14 cellular contexts compared by ENCODE assay signal in the genomic region with DNA sequence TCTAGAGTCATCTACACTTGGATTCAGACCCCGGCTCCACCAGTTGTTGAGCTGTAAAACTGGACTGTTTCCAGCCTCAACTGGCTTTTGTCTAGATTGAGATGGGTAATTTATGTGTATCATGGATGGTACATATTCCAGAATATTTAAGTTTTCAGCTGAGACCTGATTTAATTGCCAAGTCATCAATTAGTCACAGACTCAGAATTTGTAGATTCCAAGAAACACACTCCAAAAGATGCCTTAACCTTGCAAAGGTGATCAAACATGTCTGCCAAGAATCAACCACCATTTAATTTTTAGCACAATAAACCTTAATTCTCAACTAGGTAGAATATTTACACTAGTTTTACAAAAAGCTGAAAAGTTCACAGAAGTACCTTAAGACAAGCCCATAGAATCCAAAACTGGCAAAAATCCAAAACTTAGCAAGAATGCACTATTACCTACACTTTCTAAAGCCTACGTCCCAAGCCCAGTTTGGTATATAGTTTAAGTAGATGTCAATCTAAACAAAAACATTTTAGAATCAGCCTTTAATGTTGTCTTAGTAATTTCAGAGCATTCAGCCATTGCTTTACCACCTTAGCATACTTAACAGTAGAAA. TPM values are rescaled to one million over a fixed set of nuclear protein-coding genes. Genes with fewer than 3 reads are reported as not detected.
DNase-seq lines count a peak whose midpoint lies in the region; ATAC-seq and TF ChIP-seq lines count a peak whose summit lies in the region.
"Had no signal": no experiment of that assay in that cellular context is flagged by ENCODE, and none has a peak within 500 bp of the region (broad histone marks: within the 10 kb centered on the region; RNA-seq: fewer than 3 reads in every experiment).

No MANE protein-coding gene starts in this region.

- H3K4me1 Mint-ChIP-seq in activated CD8-positive, alpha-beta memory T cell treated with anti-CD3 and anti-CD28 coated beads, Interleukin-2, amount 10 ng/mL, durations not matched to agents 7 days and 5 days: peaks cover 39% of the 10 kb centered on the region
- H3K4me1 Mint-ChIP-seq in dendritic cell treated with granulocyte-macrophage colony-stimulating factor and Interleukin-4, amounts not matched to agents 40 ng/mL and 50 ng/mL, for 4 days (ENCODE audit: low read depth): peaks cover 68% of the 10 kb centered on the region

- DNase-seq in activated CD8-positive, alpha-beta memory T cell treated with anti-CD3 and anti-CD28 coated beads, Interleukin-2, amount 10 ng/mL, durations not matched to agents 7 days and 5 days: no peak
- no peak for DNase-seq in activated CD8-positive, alpha-beta memory T cell treated with anti-CD3 and anti-CD28 coated beads, Interleukin-2, amount 50 U/mL, for 4 hours
- DNase-seq in PC-3: peak; percentile 20
- DNase-seq in smooth muscle cell (lab: John Stamatoyannopoulos, UW; ENCODE audit: unreplicated experiment): no peak
- DNase-seq in dorsolateral prefrontal cortex: no peak
- no peak for DNase-seq in ecto neural progenitor cell (ENCODE audit: low spot score)
- DNase-seq: aorta; NCI-H1436; ovary; Peyer's patch; stimulated activated CD4-positive, alpha-beta T cell treated with anti-CD3 and anti-CD28 coated beads, Interleukin-4, amount 100 ng/mL, for 1 hour had no signal

- no peak overlapping the region for H3K4me3 ChIP-seq in PC-3 (ENCODE audit: low read length)
- H3K4me3 ChIP-seq in smooth muscle cell: no peak overlapping the region
- no peak overlapping the region for H3K4me3 ChIP-seq in dorsolateral prefrontal cortex
- H3K4me3 ChIP-seq: ovary, Peyer's patch had no signal

- H2AFZ ChIP-seq in PC-3 (ENCODE audit: low read length) (no peak overlapping the region), smooth muscle cell (ENCODE audit: low read depth) (no peak overlapping the region)

- H3K9ac ChIP-seq in PC-3 (ENCODE audit: low read length) (no peak overlapping the region), smooth muscle cell (ENCODE audit: low read depth) (peak overlapping the region; percentile 87)

- no peak overlapping the region for H3K4me3 Mint-ChIP-seq in activated CD8-positive, alpha-beta memory T cell treated with anti-CD3 and anti-CD28 coated beads, Interleukin-2, amount 10 ng/mL, durations not matched to agents 7 days and 5 days
- H3K4me3 Mint-ChIP-seq in dendritic cell treated with granulocyte-macrophage colony-stimulating factor and Interleukin-4, amounts not matched to agents 40 ng/mL and 50 ng/mL, for 4 days: no peak overlapping the region

- no peaks in the 10 kb centered on the region for H3K9me3 Mint-ChIP-seq in activated CD8-positive, alpha-beta memory T cell treated with anti-CD3 and anti-CD28 coated beads, Interleukin-2, amount 10 ng/mL, durations not matched to agents 7 days and 5 days (ENCODE audit: low read depth)
- no peaks in the 10 kb centered on the region for H3K9me3 Mint-ChIP-seq in dendritic cell treated with granulocyte-macrophage colony-stimulating factor and Interleukin-4, amounts not matched to agents 40 ng/mL and 50 ng/mL, for 4 days

- H3K36me3 ChIP-seq in PC-3 (ENCODE audit: low read depth, low read length) (no peaks in the 10 kb centered on the region), smooth muscle cell (ENCODE audit: low read depth) (no peaks in the 10 kb centered on the region)
- H3K36me3 ChIP-seq: ovary, Peyer's patch had no signal

- WGBS in smooth muscle cell (ENCODE audit: low lambda C conversion rate): 83% methylated on average over 2 of the region's 2 CpGs

- H3K27ac ChIP-seq in PC-3 (ENCODE audit: low read length) (no peak overlapping the region), smooth muscle cell (ENCODE audit: low read depth) (peak overlapping the region; percentile 96), dorsolateral prefrontal cortex (peak overlapping the region in 17 of 59 donors; percentile 21 to 88 (median 76))

- H3K27me3 Mint-ChIP-seq in activated CD8-positive, alpha-beta memory T cell treated with anti-CD3 and anti-CD28 coated beads, Interleukin-2, amount 10 ng/mL, durations not matched to agents 7 days and 5 days: no peaks in the 10 kb centered on the region
- no peaks in the 10 kb centered on the region for H3K27me3 Mint-ChIP-seq in dendritic cell treated with granulocyte-macrophage colony-stimulating factor and Interleukin-4, amounts not matched to agents 40 ng/mL and 50 ng/mL, for 4 days

- H3K4me1 ChIP-seq in PC-3 (ENCODE audit: insufficient read depth, low read length): peaks cover 27% of the 10 kb centered on the region
- H3K4me1 ChIP-seq in smooth muscle cell (ENCODE audit: low read depth): peaks cover 31% of the 10 kb centered on the region

- CTCF ChIA-PET in activated CD8-positive, alpha-beta memory T cell treated with anti-CD3 and anti-CD28 coated beads, Interleukin-2, amount 10 ng/mL, durations not matched to agents 7 days and 5 days (lab: Charles Lee): interaction anchor here (0.8 to 4.5 kb wide), 5 partner anchors 10 to 263 kb away, joined by 3 to 36 read pairs (median 18); no protein-coding TSS in a partner anchor
- CTCF ChIA-PET in PC-3 (lab: Charles Lee): no interaction called here

- H3K9me3 ChIP-seq in PC-3 (ENCODE audit: low read length) (no peaks in the 10 kb centered on the region), smooth muscle cell (replicated peaks; ENCODE audit: low read depth) (no peaks in the 10 kb centered on the region)
- H3K9me3 ChIP-seq: ovary, Peyer's patch had no signal

- no peak for ATAC-seq in activated CD8-positive, alpha-beta memory T cell treated with anti-CD3 and anti-CD28 coated beads, Interleukin-2, amount 10 ng/mL, durations not matched to agents 7 days and 5 days
- no peak for ATAC-seq in PC-3
- no peak for ATAC-seq in HG02885 (IDR thresholded peaks at IDR 0.05; ENCODE audit: poor library complexity, unreplicated experiment)
- ATAC-seq: esophagus mucosa had no signal

- H4K20me1 ChIP-seq in PC-3 (ENCODE audit: low read length): peaks cover 14% of the 10 kb centered on the region
- peaks cover 98% of the 10 kb centered on the region for H4K20me1 ChIP-seq in smooth muscle cell (ENCODE audit: low read depth)

- peak overlapping the region; percentile 99 for H3K27ac Mint-ChIP-seq in activated CD8-positive, alpha-beta memory T cell treated with anti-CD3 and anti-CD28 coated beads, Interleukin-2, amount 10 ng/mL, durations not matched to agents 7 days and 5 days
- peak overlapping the region; percentile 94 for H3K27ac Mint-ChIP-seq in dendritic cell treated with granulocyte-macrophage colony-stimulating factor and Interleukin-4, amounts not matched to agents 40 ng/mL and 50 ng/mL, for 4 days

- peaks cover 3% of the 10 kb centered on the region for H3K36me3 Mint-ChIP-seq in activated CD8-positive, alpha-beta memory T cell treated with anti-CD3 and anti-CD28 coated beads, Interleukin-2, amount 10 ng/mL, durations not matched to agents 7 days and 5 days
- peaks cover 27% of the 10 kb centered on the region for H3K36me3 Mint-ChIP-seq in dendritic cell treated with granulocyte-macrophage colony-stimulating factor and Interleukin-4, amounts not matched to agents 40 ng/mL and 50 ng/mL, for 4 days (ENCODE audit: low read depth)

- POLR2A ChIA-PET in PC-3 (lab: Charles Lee; ENCODE audit: unreplicated experiment): no interaction called here

- H3F3A ChIP-seq in PC-3 (ENCODE audit: low read length, unreplicated experiment) (no peaks in the 10 kb centered on the region), smooth muscle cell (ENCODE audit: low read depth) (peaks cover 18% of the 10 kb centered on the region)

- no peaks in the 10 kb centered on the region for H3K9me2 ChIP-seq in PC-3 (replicated peaks; ENCODE audit: low read length)

- H3K79me2 ChIP-seq in PC-3 (ENCODE audit: low read length) (peaks cover 98% of the 10 kb centered on the region), smooth muscle cell (ENCODE audit: low read depth) (peaks cover 94% of the 10 kb centered on the region)

- H3K27me3 ChIP-seq in PC-3 (ENCODE audit: low read length) (no peaks in the 10 kb centered on the region), smooth muscle cell (ENCODE audit: low read depth) (no peaks in the 10 kb centered on the region), dorsolateral prefrontal cortex (no peaks in the 10 kb centered on the region)
- H3K27me3 ChIP-seq: ovary, Peyer's patch had no signal

- no TSS peak for BruUV-seq in PC-3 (replicated peaks; lab: Mats Ljungman, UMichigan)

- intact Hi-C loops in PC-3 (cut with micrococcal nuclease): loop anchor here (2.0 to 5.0 kb wide), 5 partner anchors 17 to 255 kb away; partner anchors contain the start of gene SIAH1
- intact Hi-C loops in dendritic cell treated with granulocyte-macrophage colony-stimulating factor and Interleukin-4, amounts not matched to agents 40 ng/mL and 50 ng/mL, for 4 days (cut with micrococcal nuclease): loop anchor here (2.0 to 5.0 kb wide), 2 partner anchors 13 to 170 kb away; no protein-coding TSS in a partner anchor
- intact Hi-C loops in dorsolateral prefrontal cortex (cut with DNase I): no loop called here

- peak overlapping the region; percentile 30; the same call in 1 of the 2 replicates for H3K4me2 ChIP-seq in PC-3 (ENCODE audit: low read length)
- peak overlapping the region; percentile 88 for H3K4me2 ChIP-seq in smooth muscle cell

- TF ChIP-seq CTCF in PC-3 (conservative IDR thresholded peaks at IDR 0.05; ENCODE audit: low read depth, low read length): no peak
- TF ChIP-seq CTCF in smooth muscle cell (IDR thresholded peaks at IDR 0.05; ENCODE audit: borderline replicate concordance, insufficient read depth, poor library complexity, severe bottlenecking): no peak
- TF ChIP-seq CTCF in dorsolateral prefrontal cortex (IDR thresholded peaks at IDR 0.05 in 54 of 56, conservative IDR thresholded peaks at IDR 0.05 in 2 of 56; ENCODE audit: low read depth in 1 of 56, partially characterized antibody in 56 of 56): no peak

RNA-seq across cellular contexts. Expression of gene SIAH1, which starts 17.7 kb away (rescaled TPM):
- total RNA-seq in activated CD8-positive, alpha-beta memory T cell treated with anti-CD3 and anti-CD28 coated beads, Interleukin-2, amount 10 ng/mL, durations not matched to agents 7 days and 5 days: 10 to 100 TPM; 15.5 to 17.6 TPM
- total RNA-seq in PC-3 (2014; rRNA removed) (10.9 and 16.2 TPM in 2 replicates), smooth muscle cell (30.7 and 34.0 TPM in 2 replicates), dorsolateral prefrontal cortex (10 to 100 TPM; 20.1 to 37.6 (median 27.7) TPM)
- 21.3 and 24.5 TPM in 2 replicates for polyA plus RNA-seq in smooth muscle cell

Comparison
In these comparisons a context has a peak if more than half of its experiments do, and no peak if none do; other contexts are left out.
1. intact Hi-C loops: an anchor here in PC-3 (2.0 to 5.0 kb wide) and dendritic cell treated with granulocyte-macrophage colony-stimulating factor and Interleukin-4, amounts not matched to agents 40 ng/mL and 50 ng/mL, for 4 days (2.0 to 5.0 kb wide); none called in dorsolateral prefrontal cortex.